In the genomic region with DNA sequence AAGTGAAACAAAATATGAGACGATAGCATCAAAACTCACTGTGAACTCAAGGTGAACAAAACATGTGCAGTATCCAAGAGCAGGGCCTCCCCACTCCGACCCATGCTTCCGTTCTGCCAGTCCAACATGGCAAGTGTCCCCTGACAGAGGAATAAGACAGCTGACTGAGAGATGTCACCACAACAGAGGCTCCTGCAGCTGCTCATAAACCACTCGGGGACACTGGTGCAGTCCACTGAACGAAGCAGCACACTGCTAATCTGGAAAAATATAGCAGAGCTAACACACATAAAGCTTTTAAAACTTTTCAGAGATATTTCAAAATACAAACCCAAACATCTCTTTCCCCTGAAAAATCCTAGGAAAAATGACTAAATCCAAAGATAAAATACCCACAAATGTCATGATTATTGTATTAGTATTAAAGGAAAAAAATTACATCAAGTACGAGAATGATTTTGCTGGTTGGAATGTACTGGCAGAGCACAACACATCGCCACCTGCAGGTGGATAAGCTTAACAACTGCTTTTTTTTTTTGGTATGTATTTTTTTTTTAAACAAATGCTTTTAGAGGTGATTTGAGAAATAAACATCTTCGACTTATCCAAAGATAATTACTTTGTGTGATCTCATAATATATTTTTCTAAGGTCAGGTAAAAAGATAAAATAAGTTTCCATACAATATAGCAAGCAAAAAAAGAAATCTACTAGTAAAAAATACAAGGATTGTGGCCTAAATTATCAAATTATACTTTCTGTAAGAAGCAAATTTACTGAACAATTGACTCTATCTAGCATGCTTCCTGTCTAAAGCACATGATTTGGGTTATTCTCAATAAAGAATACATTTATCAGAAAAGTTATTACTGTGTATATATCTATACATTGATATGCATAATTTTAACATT, we compare ENCODE assay signal across 8 cellular contexts. TPM values are rescaled to one million over a fixed set of nuclear protein-coding genes. Genes with fewer than 3 reads are reported as not detected.
A peak's percentile ranks its signal among the peaks of the same experiment; 100 is the strongest.
DNase-seq lines count a peak whose midpoint lies in the region; ATAC-seq and TF ChIP-seq lines count a peak whose summit lies in the region.

No MANE protein-coding gene starts in this region.

- no peak overlapping the region for H3K9ac ChIP-seq in MM.1S (ENCODE audit: low read length)

- H3K79me2 ChIP-seq in MM.1S (ENCODE audit: low read length) = no peaks in the 10 kb centered on the region

- peaks cover 4% of the 10 kb centered on the region; the same call in 1 of the 2 replicates for H3K36me3 ChIP-seq in MM.1S (replicated peaks; ENCODE audit: insufficient read depth, low read length)

- DNase-seq in natural killer cell = no peak
- no peak for DNase-seq in natural killer cell treated with Interleukin-12 subunit alpha and Interleukin-12 subunit beta and Interleukin-15 and Interleukin-18, amount 100 ng/mL, for 72 hours (ENCODE audit: low spot score)
- DNase-seq in MM.1S = peak; percentile 38
- DNase-seq in T-helper 17 cell = no peak
- peak; percentile 49 to 79 for DNase-seq in foreskin fibroblast
- DNase-seq in progenitor cell of endocrine pancreas (ENCODE audit: low spot score, unreplicated experiment) = no peak
- no peak for DNase-seq in NK-92 (lab: John Stamatoyannopoulos, UW; ENCODE audit: unreplicated experiment)

- H3K9me2 ChIP-seq in MM.1S (replicated peaks; ENCODE audit: insufficient read depth, low read length) = no peaks in the 10 kb centered on the region

- H2AFZ ChIP-seq in MM.1S (ENCODE audit: low read length) = no peak overlapping the region

- no peak overlapping the region for H3K4me3 ChIP-seq in MM.1S (ENCODE audit: low read length)
- H3K4me3 ChIP-seq in foreskin fibroblast (ENCODE audit: low read depth in 1 of 2, low read length in 2 of 2) = no peak overlapping the region

- no peaks in the 10 kb centered on the region for H3K27me3 Mint-ChIP-seq in natural killer cell (ENCODE audit: low read depth in 2 of 2)
- no peaks in the 10 kb centered on the region for H3K27me3 Mint-ChIP-seq in natural killer cell treated with Interleukin-12 subunit alpha and Interleukin-12 subunit beta and Interleukin-15 and Interleukin-18, amount 100 ng/mL, for 72 hours
- H3K27me3 Mint-ChIP-seq in T-helper 17 cell = no peaks in the 10 kb centered on the region
- no peaks in the 10 kb centered on the region for H3K27me3 Mint-ChIP-seq in progenitor cell of endocrine pancreas

- H3F3A ChIP-seq in MM.1S (ENCODE audit: insufficient read depth, low read length) = no peaks in the 10 kb centered on the region

- TF ChIP-seq CTCF in natural killer cell (IDR thresholded peaks at IDR 0.05) = peak; percentile 81
- TF ChIP-seq CTCF in MM.1S (IDR thresholded peaks at IDR 0.05; ENCODE audit: low read length) = peak; percentile 70
- peak; percentile 76 for TF ChIP-seq CTCF in foreskin fibroblast (IDR thresholded peaks at IDR 0.05; ENCODE audit: low read depth, low read length)
- peak; percentile 90 for TF ChIP-seq CTCF in progenitor cell of endocrine pancreas (IDR thresholded peaks at IDR 0.05; ENCODE audit: unreplicated experiment)

- no peaks in the 10 kb centered on the region for H3K27me3 ChIP-seq in MM.1S (replicated peaks; ENCODE audit: insufficient read depth, low read length)

- intact Hi-C loops in natural killer cell (cut with micrococcal nuclease) = loop anchor here (10.0 kb wide), 2 partner anchors 722 to 752 kb away; no protein-coding TSS in a partner anchor

- H4K20me1 ChIP-seq in MM.1S (ENCODE audit: insufficient read depth, low read length) = no peaks in the 10 kb centered on the region

- peak; percentile 59 to 68 (median 61) for ATAC-seq in natural killer cell
- ATAC-seq in natural killer cell treated with Interleukin-12 subunit alpha and Interleukin-12 subunit beta and Interleukin-15 and Interleukin-18, amount 100 ng/mL, for 72 hours = no peak
- peak; percentile 48 for ATAC-seq in T-helper 17 cell
- no peak for ATAC-seq in HG02973 (IDR thresholded peaks at IDR 0.05; ENCODE audit: unreplicated experiment)

- H3K36me3 Mint-ChIP-seq in natural killer cell (peaks cover 13% of the 10 kb centered on the region), T-helper 17 cell (ENCODE audit: low read depth) (peaks cover 9% of the 10 kb centered on the region), progenitor cell of endocrine pancreas (ENCODE audit: insufficient read depth) (peaks cover 10% of the 10 kb centered on the region)
- peaks cover 22% of the 10 kb centered on the region for H3K36me3 Mint-ChIP-seq in natural killer cell treated with Interleukin-12 subunit alpha and Interleukin-12 subunit beta and Interleukin-15 and Interleukin-18, amount 100 ng/mL, for 72 hours

- H3K4me2 ChIP-seq in MM.1S (ENCODE audit: low read depth, low read length) = no peak overlapping the region

- no peaks in the 10 kb centered on the region for H3K4me1 Mint-ChIP-seq in natural killer cell
- peaks cover 0 to 3% of the 10 kb centered on the region in 2 donors for H3K4me1 Mint-ChIP-seq in natural killer cell treated with Interleukin-12 subunit alpha and Interleukin-12 subunit beta and Interleukin-15 and Interleukin-18, amount 100 ng/mL, for 72 hours (ENCODE audit: low read depth in 2 of 2)
- peaks cover 1% of the 10 kb centered on the region for H3K4me1 Mint-ChIP-seq in T-helper 17 cell
- no peaks in the 10 kb centered on the region for H3K4me1 Mint-ChIP-seq in progenitor cell of endocrine pancreas (ENCODE audit: low read depth)

- H3K4me1 ChIP-seq in MM.1S (ENCODE audit: low read length) = no peaks in the 10 kb centered on the region

- H3K9me3 ChIP-seq in MM.1S (replicated peaks; ENCODE audit: insufficient read depth, low read length) (no peaks in the 10 kb centered on the region), T-helper 17 cell (ENCODE audit: control insufficient read depth, low read length, poor library complexity, severe bottlenecking) (no peaks in the 10 kb centered on the region)

- no peak overlapping the region for H3K27ac Mint-ChIP-seq in natural killer cell
- no peak overlapping the region for H3K27ac Mint-ChIP-seq in natural killer cell treated with Interleukin-12 subunit alpha and Interleukin-12 subunit beta and Interleukin-15 and Interleukin-18, amount 100 ng/mL, for 72 hours
- H3K27ac Mint-ChIP-seq in T-helper 17 cell = no peak overlapping the region
- H3K27ac Mint-ChIP-seq in progenitor cell of endocrine pancreas = no peak overlapping the region

- no peaks in the 10 kb centered on the region for H3K9me3 Mint-ChIP-seq in natural killer cell
- H3K9me3 Mint-ChIP-seq in natural killer cell treated with Interleukin-12 subunit alpha and Interleukin-12 subunit beta and Interleukin-15 and Interleukin-18, amount 100 ng/mL, for 72 hours = no peaks in the 10 kb centered on the region
- no peaks in the 10 kb centered on the region for H3K9me3 Mint-ChIP-seq in progenitor cell of endocrine pancreas (ENCODE audit: low read depth)

- no peak overlapping the region for H3K27ac ChIP-seq in MM.1S (ENCODE audit: low read length)

- no peak overlapping the region for H3K4me3 Mint-ChIP-seq in natural killer cell
- H3K4me3 Mint-ChIP-seq in natural killer cell treated with Interleukin-12 subunit alpha and Interleukin-12 subunit beta and Interleukin-15 and Interleukin-18, amount 100 ng/mL, for 72 hours = no peak overlapping the region
- no peak overlapping the region for H3K4me3 Mint-ChIP-seq in T-helper 17 cell
- no peak overlapping the region for H3K4me3 Mint-ChIP-seq in progenitor cell of endocrine pancreas (ENCODE audit: low read depth)

RNA-seq across cellular contexts. Expression of a gene that starts 18.6 kb away (rescaled TPM):
- total RNA-seq in natural killer cell (10 to 100 TPM; 34.1 to 35.7 (median 35.3) TPM), T-helper 17 cell (10 to 100 TPM; 40.1 to 41.0 TPM), progenitor cell of endocrine pancreas (38.6 and 39.4 TPM in 2 replicates)
- total RNA-seq in natural killer cell treated with Interleukin-12 subunit alpha and Interleukin-12 subunit beta and Interleukin-15 and Interleukin-18, amount 100 ng/mL, for 72 hours = 10 to 100 TPM; 23.7 to 69.5 TPM

RNA-seq across cellular contexts. Expression of a gene that starts 59.8 kb away (rescaled TPM):
- total RNA-seq in natural killer cell (under 1 TPM; 0.07 to 0.28 (median 0.19) TPM), T-helper 17 cell (under 1 TPM in 1 of 2 donors, not detected in 1; 0.75 TPM), progenitor cell of endocrine pancreas (9.0 and 10.4 TPM in 2 replicates)
- under 1 TPM in 1 of 2 donors, not detected in 1; 0.26 TPM for total RNA-seq in natural killer cell treated with Interleukin-12 subunit alpha and Interleukin-12 subunit beta and Interleukin-15 and Interleukin-18, amount 100 ng/mL, for 72 hours

Comparison
In these comparisons a context has a peak if more than half of its experiments do, and no peak if none do; other contexts are left out.
1. ATAC-seq: peak in natural killer cell (3 of 3) and T-helper 17 cell (single experiment); none in natural killer cell treated with Interleukin-12 subunit alpha and Interleukin-12 subunit beta and Interleukin-15 and Interleukin-18, amount 100 ng/mL, for 72 hours (0 of 2) and HG02973 (single experiment).
2. DNase-seq: peak in MM.1S (single experiment) and foreskin fibroblast (2 of 2); none in natural killer cell (single experiment), natural killer cell treated with Interleukin-12 subunit alpha and Interleukin-12 subunit beta and Interleukin-15 and Interleukin-18, amount 100 ng/mL, for 72 hours (single experiment), T-helper 17 cell (0 of 3), progenitor cell of endocrine pancreas (single experiment) and NK-92 (single experiment).
3. Peak in every context shown above with its lines, with median percentiles within 50 percentile points of each other: CTCF ChIP-seq.